Comparison of ENCODE assay signal across 9 cellular contexts in the genomic region with DNA sequence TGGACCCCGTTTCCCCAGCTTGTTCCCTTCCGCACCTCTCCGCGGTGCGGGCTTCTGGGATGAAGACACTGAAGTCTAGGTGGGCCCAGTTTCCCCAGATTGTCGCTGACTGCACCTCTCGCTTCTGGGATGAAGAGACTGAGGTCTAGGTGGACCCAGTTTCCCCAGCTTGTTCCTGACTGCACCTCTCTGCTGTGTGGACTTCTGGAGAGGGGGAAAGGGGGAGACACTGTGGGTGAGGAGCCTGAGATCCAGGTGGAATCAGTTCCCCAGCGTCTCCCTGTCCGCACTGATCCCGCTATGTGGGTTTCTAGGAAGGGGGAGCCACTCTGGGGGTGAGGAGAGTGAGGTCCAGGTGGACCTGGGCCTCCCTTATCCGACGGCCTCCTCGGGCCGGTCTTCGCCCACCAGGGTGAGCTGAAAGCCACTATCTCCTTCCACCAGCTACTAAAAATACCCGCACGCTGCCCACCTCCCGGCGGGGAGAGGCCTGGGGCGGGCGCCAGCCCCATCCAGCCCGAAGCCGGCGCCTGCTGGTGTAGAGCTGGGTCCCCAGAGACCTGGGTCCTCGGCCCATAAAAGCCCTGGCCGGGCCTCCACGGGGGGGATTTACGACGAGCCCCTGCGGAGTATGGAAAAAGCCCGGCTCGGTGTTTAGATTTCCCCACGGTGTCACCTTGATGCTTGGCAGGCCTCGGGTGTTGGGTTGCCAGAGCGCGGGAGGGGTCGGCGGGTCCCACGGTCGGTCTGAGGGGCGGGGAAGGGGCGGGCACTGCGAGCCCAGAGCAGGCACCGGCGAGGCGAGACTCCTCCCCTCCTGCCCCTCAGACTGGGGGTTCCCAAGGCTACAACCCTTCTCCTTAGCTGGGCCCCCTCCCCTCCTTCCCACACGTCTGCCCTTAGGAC. TPM values are rescaled to one million over a fixed set of nuclear protein-coding genes. Genes with fewer than 3 reads are reported as not detected.
DNase-seq lines count a peak whose midpoint lies in the region; ATAC-seq and TF ChIP-seq lines count a peak whose summit lies in the region.
"Had no signal": no experiment of that assay in that cellular context is flagged by ENCODE, and none has a peak within 500 bp of the region (broad histone marks: within the 10 kb centered on the region; RNA-seq: fewer than 3 reads in every experiment).

No MANE protein-coding gene starts in this region.

- H3K4me3 ChIP-seq in Peyer's patch, result peak overlapping the region; percentile 38 to 60 (median 49)
- H3K4me3 ChIP-seq in choroid plexus epithelial cell (ENCODE audit: low read depth, low read length), result peak overlapping the region; percentile 79
- H3K4me3 ChIP-seq in lung, result peak overlapping the region; percentile 36
- peak overlapping the region; percentile 72 for H3K4me3 ChIP-seq in thoracic aorta

- no peak for TF ChIP-seq POLR2A in Peyer's patch (IDR thresholded peaks at IDR 0.05)

- H3K27ac ChIP-seq in Peyer's patch (peak overlapping the region; percentile 41 to 92 (median 72)), lung (ENCODE audit: low read depth in 1 of 2, low read length in 1 of 2) (peak overlapping the region in 1 of 2 donors; percentile 89), thoracic aorta (no peak overlapping the region)
- H3K27ac ChIP-seq: epithelial cell of prostate had no signal

- peaks cover 0 to 39% (median 9%) of the 10 kb centered on the region in 4 donors for H3K4me1 ChIP-seq in Peyer's patch
- H3K4me1 ChIP-seq in lung (ENCODE audit: control insufficient read depth in 2 of 2, insufficient read depth in 2 of 2, low read length in 2 of 2), result peaks cover 0 to 5% of the 10 kb centered on the region in 2 donors
- peaks cover 4 to 16% of the 10 kb centered on the region in 2 donors for H3K4me1 ChIP-seq in thoracic aorta (ENCODE audit: control insufficient read depth in 1 of 2, low read depth in 2 of 2)

- DNase-seq in activated CD4-positive, CD25-positive, alpha-beta regulatory T cell treated with anti-CD3 and anti-CD28 coated beads, Interleukin-2, amount 50 U/mL, for 72 hours, result peak; percentile 36
- no peak for DNase-seq in activated CD4-positive, CD25-positive, alpha-beta regulatory T cell (lab: John Stamatoyannopoulos, UW)
- no peak for DNase-seq in Peyer's patch
- peak; percentile 36 for DNase-seq in choroid plexus epithelial cell (ENCODE audit: low read depth)
- no peak for DNase-seq in lung (ENCODE audit: low spot score)
- DNase-seq in thoracic aorta (ENCODE audit: low spot score), result no peak

- TF ChIP-seq CTCF in Peyer's patch (IDR thresholded peaks at IDR 0.05), result no peak
- TF ChIP-seq CTCF in choroid plexus epithelial cell (conservative IDR thresholded peaks at IDR 0.05; ENCODE audit: low read depth, low read length), result no peak
- TF ChIP-seq CTCF in lung (IDR thresholded peaks at IDR 0.05; ENCODE audit: control extremely low read depth, extremely low read depth), result no peak
- TF ChIP-seq CTCF in thoracic aorta (IDR thresholded peaks at IDR 0.05), result no peak

- H3K9me3 ChIP-seq in Peyer's patch (no peaks in the 10 kb centered on the region), lung (ENCODE audit: control insufficient read depth in 2 of 2, insufficient read depth in 1 of 2, low read length in 1 of 2) (peaks cover 0 to 2% of the 10 kb centered on the region in 2 donors), thoracic aorta (no peaks in the 10 kb centered on the region)

- no peak for ATAC-seq in lung (ENCODE audit: insufficient read depth, low FRiP score)
- no peak for ATAC-seq in thoracic aorta (ENCODE audit: insufficient number of reproducible peaks, low FRiP score, low read depth)
- ATAC-seq in GM21515 (IDR thresholded peaks at IDR 0.05; ENCODE audit: unreplicated experiment), result no peak
- ATAC-seq in HG03108 (IDR thresholded peaks at IDR 0.05; ENCODE audit: unreplicated experiment), result no peak

- 2 to 7% methylated on average over 40 to 44 of the region's 47 CpGs for WGBS in lung, 2 donors

- H3K36me3 ChIP-seq in Peyer's patch, result peaks cover 0 to 25% (median 0%) of the 10 kb centered on the region in 3 donors
- no peaks in the 10 kb centered on the region for H3K36me3 ChIP-seq in lung (ENCODE audit: control insufficient read depth in 2 of 2, insufficient read depth in 2 of 2, low read length in 2 of 2)
- no peaks in the 10 kb centered on the region for H3K36me3 ChIP-seq in thoracic aorta

- H3K27me3 ChIP-seq in Peyer's patch (no peaks in the 10 kb centered on the region), lung (ENCODE audit: control insufficient read depth, insufficient read depth) (peaks cover 4% of the 10 kb centered on the region), thoracic aorta (replicated peaks; ENCODE audit: insufficient read depth) (peaks cover 3% of the 10 kb centered on the region)

RNA-seq across cellular contexts. Expression of gene FUT6, which starts 10.6 kb away (rescaled TPM):
- total RNA-seq in Peyer's patch (100 to 1,000 TPM in 3 of 4 donors, 10 to 100 TPM in 1; 90.8 to 329 (median 210) TPM), lung (1 to 10 TPM in 1 of 2 donors, not detected in 1; 1.9 TPM), thoracic aorta (not detected)
- 1 to 10 TPM in 1 of 2 donors, under 1 TPM in 1; 0.67 to 2.6 TPM for polyA plus RNA-seq in lung

RNA-seq across cellular contexts. Expression of gene FUT3, which starts 22.3 kb away (rescaled TPM):
- total RNA-seq in Peyer's patch, result 100 to 1,000 TPM in 3 of 4 donors, 10 to 100 TPM in 1; 37.1 to 207 (median 155) TPM
- total RNA-seq in lung, result 10 to 100 TPM in 1 of 2 donors, 1 to 10 TPM in 1; 1.5 to 31.4 TPM
- 10 to 100 TPM; 11.3 to 25.1 TPM for polyA plus RNA-seq in lung
- not detected for total RNA-seq in thoracic aorta

RNA-seq across cellular contexts. Expression of gene NRTN, which starts 24.0 kb away (rescaled TPM):
- total RNA-seq in Peyer's patch (1 to 10 TPM in 2 of 4 donors, under 1 TPM in 1, not detected in 1; 0.88 to 4.8 (median 3.5) TPM), lung (1 to 10 TPM in 1 of 2 donors, under 1 TPM in 1; 0.23 to 3.3 TPM), thoracic aorta (not detected)
- 1 to 10 TPM; 1.2 to 1.7 TPM for polyA plus RNA-seq in lung

RNA-seq across cellular contexts. Expression of gene DUS3L, which starts 38.0 kb away (rescaled TPM):
- total RNA-seq in Peyer's patch (10 to 100 TPM; 31.5 to 91.6 (median 71.2) TPM), lung (10 to 100 TPM; 18.5 to 47.0 TPM), thoracic aorta (10 to 100 TPM; 16.2 to 33.9 TPM)
- 10 to 100 TPM; 32.7 to 40.8 TPM for polyA plus RNA-seq in lung

RNA-seq across cellular contexts. Expression of gene FUT5, which starts 41.4 kb away (rescaled TPM):
- not detected for total RNA-seq in Peyer's patch
- not detected for total RNA-seq in lung
- not detected for polyA plus RNA-seq in lung
- total RNA-seq in thoracic aorta, result not detected

Comparison
In these comparisons a context has a peak if more than half of its experiments do, and no peak if none do; other contexts are left out.
1. DNase-seq: peak in activated CD4-positive, CD25-positive, alpha-beta regulatory T cell treated with anti-CD3 and anti-CD28 coated beads, Interleukin-2, amount 50 U/mL, for 72 hours (single experiment) and choroid plexus epithelial cell (single experiment); none in activated CD4-positive, CD25-positive, alpha-beta regulatory T cell (0 of 4), Peyer's patch (0 of 3), lung (single experiment) and thoracic aorta (single experiment).
2. H3K27ac ChIP-seq: peak in Peyer's patch (4 of 4); none in thoracic aorta (0 of 2).
3. RNA of gene FUT6, which starts 10.6 kb away (total RNA-seq): 90.8 to 329 TPM in Peyer's patch; 1.9 TPM in lung and not detected in thoracic aorta; every median in the first group is over 10 times any median in the second.
4. Peak in every context shown above with its lines, with median percentiles within 50 percentile points of each other: H3K4me3 ChIP-seq.